ENCODE assay signal across 18 cellular contexts in genomic region chr1:184340984-184341383, GRCh38. TPM values are rescaled to one million over a fixed set of nuclear protein-coding genes. Genes with fewer than 3 reads are reported as not detected.
DNase-seq lines count a peak whose midpoint lies in the region; ATAC-seq, FAIRE-seq and TF ChIP-seq lines count a peak whose summit lies in the region.
"Had no signal": no experiment of that assay in that cellular context is flagged by ENCODE, and none has a peak within 500 bp of the region (broad histone marks: within the 10 kb centered on the region; RNA-seq: fewer than 3 reads in every experiment).

No MANE protein-coding gene starts in this region.

- no peak for ATAC-seq in right lobe of liver
- ATAC-seq in GM21423 (IDR thresholded peaks at IDR 0.05; ENCODE audit: unreplicated experiment) = no peak
- ATAC-seq: activated CD4-positive, alpha-beta T cell treated with anti-CD3 and anti-CD28 coated beads for 36 hours had no signal

- intact Hi-C loops in right lobe of liver (cut with DNase I) = no loop called here

- H3K4me3 ChIP-seq in cardiac fibroblast (replicated peaks in 1 of 2; ENCODE audit: low read depth in 2 of 2, low read length in 2 of 2) = no peak overlapping the region
- no peak overlapping the region for H3K4me3 ChIP-seq in right lobe of liver
- H3K4me3 ChIP-seq: thyroid gland had no signal

- no peak overlapping the region for H3K27ac ChIP-seq in right lobe of liver
- H3K27ac ChIP-seq: thyroid gland had no signal

- no peaks in the 10 kb centered on the region for H3K27me3 ChIP-seq in right lobe of liver
- H3K27me3 ChIP-seq: thyroid gland had no signal

- no peak for DNase-seq in D721Med (ENCODE audit: insufficient read length, low spot score)
- DNase-seq in LHCN-M2 (ENCODE audit: low read depth) = peak; percentile 5
- DNase-seq in cardiac fibroblast (ENCODE audit: low read depth in 2 of 2) = peak; percentile 3 to 5
- DNase-seq in right lobe of liver = no peak
- DNase-seq in NCI-H187 (lab: John Stamatoyannopoulos, UW) = no peak
- no peak for DNase-seq in COLO829 (ENCODE audit: low spot score)
- DNase-seq: activated CD4-positive, alpha-beta T cell treated with anti-CD3 and anti-CD28 coated beads for 36 hours; activated naive CD8-positive, alpha-beta T cell treated with anti-CD3 and anti-CD28 coated beads for 36 hours; GF-D8; hippocampal formation; naive B cell; NCI-H446; stimulated activated CD4-positive, alpha-beta T cell treated with anti-CD3 and anti-CD28 coated beads, Interleukin-1b, Interleukin-23, amount 100 ng/mL, for 48 hours; T-helper 1 cell; thyroid gland had no signal

- no peaks in the 10 kb centered on the region for H3K36me3 ChIP-seq in right lobe of liver
- H3K36me3 ChIP-seq: thyroid gland had no signal

- no peaks in the 10 kb centered on the region for H3K9me3 ChIP-seq in right lobe of liver
- H3K9me3 ChIP-seq: thyroid gland had no signal

- TF ChIP-seq CTCF in D721Med (IDR thresholded peaks at IDR 0.05; ENCODE audit: insufficient read depth, missing control alignments) (peak; percentile 35), cardiac fibroblast (IDR thresholded peaks at IDR 0.05; ENCODE audit: low read depth, low read length) (peak; percentile 32), right lobe of liver (IDR thresholded peaks at IDR 0.05) (peak in 3 of 4 donors; percentile 8 to 30 (median 17))

- WGBS in right lobe of liver (ENCODE audit: insufficient coverage, low coverage, low lambda C conversion rate, missing lambda C conversion rate) = no CpG with 5 or more reads among the region's 1 CpG

- H3K4me1 ChIP-seq in right lobe of liver = no peaks in the 10 kb centered on the region
- H3K4me1 ChIP-seq: thyroid gland had no signal

- TF ChIP-seq POLR2A in right lobe of liver (IDR thresholded peaks at IDR 0.05) = no peak

- FAIRE-seq in D721Med (lab: Jason Lieb, UNC) = no peak
- FAIRE-seq: endothelial cell of umbilical vein, GM18507 had no signal

RNA-seq across cellular contexts. Expression of gene C1orf21, which starts 45.8 kb away (rescaled TPM):
- total RNA-seq in LHCN-M2 (2014; rRNA removed) (10.2 and 23.9 TPM in 2 replicates), right lobe of liver (10 to 100 TPM in 4 of 6 experiments, 1 to 10 TPM in 2; 4.3 to 29.2 (median 13.1) TPM)
- 18.8 TPM for polyA plus RNA-seq in LHCN-M2 (2012)

Comparison
In these comparisons a context has a peak if more than half of its experiments do, and no peak if none do; other contexts are left out.
1. DNase-seq: peak in LHCN-M2 (single experiment) and cardiac fibroblast (2 of 2); none in D721Med (single experiment), right lobe of liver (0 of 3), NCI-H187 (0 of 2) and COLO829 (single experiment).
2. Peak in every context shown above with its lines, with median percentiles within 50 percentile points of each other: CTCF ChIP-seq.